Comparison of ENCODE assay signal across 16 cellular contexts in genomic region chr7:26165950-26166680, GRCh38. TPM values are rescaled to one million over a fixed set of nuclear protein-coding genes. Genes with fewer than 3 reads are reported as not detected.
DNase-seq lines count a peak whose midpoint lies in the region; ATAC-seq and TF ChIP-seq lines count a peak whose summit lies in the region.
"Had no signal": no experiment of that assay in that cellular context is flagged by ENCODE, and none has a peak within 500 bp of the region (broad histone marks: within the 10 kb centered on the region; RNA-seq: fewer than 3 reads in every experiment).

No MANE protein-coding gene starts in this region.

- no peak overlapping the region for H3K4me3 ChIP-seq in HUES48 (ENCODE audit: low read depth, low read length)
- H3K4me3 ChIP-seq in mucosa of descending colon = no peak overlapping the region
- H3K4me3 ChIP-seq: left lung, tibial nerve had no signal

- peaks cover 42% of the 10 kb centered on the region for H3K4me1 Mint-ChIP-seq in activated CD8-positive, alpha-beta T cell treated with anti-CD3 and anti-CD28 coated beads, Interleukin-2, amount 10 ng/mL, durations not matched to agents 7 days and 5 days (ENCODE audit: low read depth)

- no peak overlapping the region for H3K27ac Mint-ChIP-seq in activated CD8-positive, alpha-beta T cell treated with anti-CD3 and anti-CD28 coated beads, Interleukin-2, amount 10 ng/mL, durations not matched to agents 7 days and 5 days

- H3K9me3 Mint-ChIP-seq in activated CD8-positive, alpha-beta T cell treated with anti-CD3 and anti-CD28 coated beads, Interleukin-2, amount 10 ng/mL, durations not matched to agents 7 days and 5 days (ENCODE audit: insufficient read depth) = no peaks in the 10 kb centered on the region

- DNase-seq in Daoy (ENCODE audit: low read depth) (peak; percentile 16), mucosa of descending colon (no peak), Ammon's horn (ENCODE audit: low spot score) (no peak), GM13976 (ENCODE audit: low spot score) (no peak), GM19240 (ENCODE audit: insufficient read length, low spot score) (no peak)
- DNase-seq in activated CD8-positive, alpha-beta T cell treated with anti-CD3 and anti-CD28 coated beads, Interleukin-2, amount 10 ng/mL, durations not matched to agents 7 days and 5 days = no peak
- DNase-seq: activated gamma-delta T cell; DMS79; left lung; NCI-H1048; NCI-H2171; stimulated activated CD4-positive, alpha-beta T cell treated with anti-CD3 and anti-CD28 coated beads, Interleukin-2, amount 100 ng/mL, for 48 hours; T-helper 9 cell had no signal

- intact Hi-C loops in mucosa of descending colon (cut with DNase I, micrococcal nuclease) = no loop called here

- peak overlapping the region; percentile 14 for H3K27ac ChIP-seq in HUES48 (ENCODE audit: low read depth, low read length)
- H3K27ac ChIP-seq: left lung, parathyroid adenoma had no signal

- POLR2A ChIA-PET in activated CD8-positive, alpha-beta T cell treated with anti-CD3 and anti-CD28 coated beads, Interleukin-2, amount 10 ng/mL, durations not matched to agents 7 days and 5 days (lab: Charles Lee) = interaction anchor here (0.7 to 3.0 kb wide), 10 partner anchors 9 to 35 kb away, joined by 3 to 23 read pairs (median 8); partner anchors contain the start of genes CBX3 and NFE2L3

- TF ChIP-seq CTCF in mucosa of descending colon (IDR thresholded peaks at IDR 0.05) (no peak), GM13976 (IDR thresholded peaks at IDR 0.05; ENCODE audit: borderline replicate concordance, control extremely low read depth, extremely low read depth, insufficient read depth, missing control alignments) (no peak)

- in situ Hi-C loops in GM13976 (cut with MboI; ENCODE audit: low sequenced_read_pairs, unreplicated experiment) = no loop called here

- H3K36me3 ChIP-seq in HUES48 (ENCODE audit: control insufficient read depth, insufficient read depth, low read length) (no peaks in the 10 kb centered on the region), mucosa of descending colon (ENCODE audit: low read depth) (no peaks in the 10 kb centered on the region)

- peaks cover 24% of the 10 kb centered on the region for H3K36me3 Mint-ChIP-seq in activated CD8-positive, alpha-beta T cell treated with anti-CD3 and anti-CD28 coated beads, Interleukin-2, amount 10 ng/mL, durations not matched to agents 7 days and 5 days (ENCODE audit: low read depth)

- H3K9me3 ChIP-seq in HUES48 (ENCODE audit: control insufficient read depth, insufficient read depth, low read length) (no peaks in the 10 kb centered on the region), mucosa of descending colon (no peaks in the 10 kb centered on the region)
- H3K9me3 ChIP-seq: tibial nerve had no signal

- no peaks in the 10 kb centered on the region for H3K27me3 Mint-ChIP-seq in activated CD8-positive, alpha-beta T cell treated with anti-CD3 and anti-CD28 coated beads, Interleukin-2, amount 10 ng/mL, durations not matched to agents 7 days and 5 days (ENCODE audit: low read depth)

- no peak overlapping the region for H3K9ac ChIP-seq in HUES48 (ENCODE audit: low read depth, low read length)
- H3K9ac ChIP-seq: parathyroid adenoma had no signal

- H3K4me1 ChIP-seq in HUES48 (ENCODE audit: control insufficient read depth, insufficient read depth, low read length) = peaks cover 15% of the 10 kb centered on the region
- peaks cover 11% of the 10 kb centered on the region for H3K4me1 ChIP-seq in mucosa of descending colon (ENCODE audit: low read depth)
- H3K4me1 ChIP-seq: left lung, parathyroid adenoma had no signal

- CTCF ChIA-PET in activated CD8-positive, alpha-beta T cell treated with anti-CD3 and anti-CD28 coated beads, Interleukin-2, amount 10 ng/mL, durations not matched to agents 7 days and 5 days (lab: Charles Lee) = interaction anchor here (0.7 to 2.4 kb wide), 11 partner anchors 9 to 273 kb away, joined by 3 to 28 read pairs (median 7); partner anchors contain the start of gene NFE2L3

- no peak overlapping the region for H3K4me3 Mint-ChIP-seq in activated CD8-positive, alpha-beta T cell treated with anti-CD3 and anti-CD28 coated beads, Interleukin-2, amount 10 ng/mL, durations not matched to agents 7 days and 5 days

- no peaks in the 10 kb centered on the region for H3K27me3 ChIP-seq in HUES48 (ENCODE audit: control insufficient read depth, insufficient read depth, low read length)
- H3K27me3 ChIP-seq: left lung, tibial nerve had no signal

- ATAC-seq in activated CD8-positive, alpha-beta T cell treated with anti-CD3 and anti-CD28 coated beads, Interleukin-2, amount 10 ng/mL, durations not matched to agents 7 days and 5 days = peak; percentile 8
- ATAC-seq in mucosa of descending colon = peak; percentile 27
- ATAC-seq: left lung had no signal

RNA-seq across cellular contexts. Expression of gene NFE2L3, which starts 14.1 kb away (rescaled TPM):
- total RNA-seq in Daoy (2014; rRNA removed; shearing (Covaris generic)) = 273 and 296 TPM in 2 replicates
- 10 to 100 TPM in 1 of 2 experiments, 1 to 10 TPM in 1; 9.7 to 10.4 TPM for total RNA-seq in activated CD8-positive, alpha-beta T cell treated with anti-CD3 and anti-CD28 coated beads, Interleukin-2, amount 10 ng/mL, durations not matched to agents 7 days and 5 days
- total RNA-seq in mucosa of descending colon = 10 to 100 TPM in 1 of 3 donors, 1 to 10 TPM in 2; 7.3 to 12.2 (median 8.4) TPM

RNA-seq across cellular contexts. Expression of gene HNRNPA2B1, which starts 34.4 kb away (rescaled TPM):
- 412 and 512 TPM in 2 replicates for total RNA-seq in Daoy (2014; rRNA removed; shearing (Covaris generic))
- 100 to 1,000 TPM; 882 to 899 TPM for total RNA-seq in activated CD8-positive, alpha-beta T cell treated with anti-CD3 and anti-CD28 coated beads, Interleukin-2, amount 10 ng/mL, durations not matched to agents 7 days and 5 days
- 100 to 1,000 TPM; 345 to 441 (median 379) TPM for total RNA-seq in mucosa of descending colon

RNA-seq across cellular contexts. Expression of gene CBX3, which starts 35.4 kb away (rescaled TPM):
- total RNA-seq in Daoy (2014; rRNA removed; shearing (Covaris generic)) = 495 and 643 TPM in 2 replicates
- 100 to 1,000 TPM; 254 to 269 TPM for total RNA-seq in activated CD8-positive, alpha-beta T cell treated with anti-CD3 and anti-CD28 coated beads, Interleukin-2, amount 10 ng/mL, durations not matched to agents 7 days and 5 days
- 10 to 100 TPM; 61.3 to 93.8 (median 81.4) TPM for total RNA-seq in mucosa of descending colon

Comparison
In these comparisons a context has a peak if more than half of its experiments do, and no peak if none do; other contexts are left out.
1. RNA of gene NFE2L3, which starts 14.1 kb away (total RNA-seq): 273 to 296 TPM in Daoy; 9.7 to 10.4 TPM in activated CD8-positive, alpha-beta T cell treated with anti-CD3 and anti-CD28 coated beads, Interleukin-2, amount 10 ng/mL, durations not matched to agents 7 days and 5 days and 7.3 to 12.2 TPM in mucosa of descending colon; every median in the first group is over 10 times any median in the second.